ENCODE assay signal across 1 cellular context in the genomic region with DNA sequence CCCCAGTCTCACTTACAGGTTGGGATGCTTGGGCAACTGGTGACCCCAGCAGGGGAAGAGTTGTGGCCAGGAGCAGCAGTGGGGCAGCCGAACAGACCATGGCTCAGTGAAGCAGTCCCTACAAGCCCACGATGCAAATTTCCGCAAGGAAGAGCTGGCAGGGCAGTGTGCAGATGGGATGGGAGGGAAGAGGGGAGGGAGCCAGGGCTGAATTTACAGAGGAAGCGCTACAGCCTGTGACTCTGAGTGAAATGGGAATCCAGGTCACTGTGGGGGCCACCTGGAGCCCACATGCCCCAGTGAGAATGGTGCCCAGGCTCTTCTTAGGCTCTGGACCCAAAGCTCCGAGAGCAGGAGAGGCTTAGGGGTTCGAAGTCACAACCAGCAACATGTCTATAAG.
TF ChIP-seq lines count a peak whose summit lies in the region.

No MANE protein-coding gene starts in this region.

TF ChIP-seq in H1, 55 proteins besides CTCF, POLR2A, EP300 and RAD21 (continued from another document):
- TF ChIP-seq SUZ12 (IDR thresholded peaks at IDR 0.05; ENCODE audit: low read length) (no peak), JUND (IDR thresholded peaks at IDR 0.05; ENCODE audit: low read length) (no peak), CTBP2 (IDR thresholded peaks at IDR 0.05; ENCODE audit: borderline replicate concordance, insufficient read depth, insufficient read length, low read length) (no peak), CEBPB (IDR thresholded peaks at IDR 0.05; ENCODE audit: low read depth, low read length) (no peak), CHD1 (IDR thresholded peaks at IDR 0.05; ENCODE audit: low read depth, low read length) (no peak), PHF8 (conservative IDR thresholded peaks at IDR 0.05; ENCODE audit: low read depth, low read length) (no peak), JUN (IDR thresholded peaks at IDR 0.05; ENCODE audit: low read depth, low read length) (no peak), SP2 (IDR thresholded peaks at IDR 0.05; ENCODE audit: low read length) (no peak), RBBP5 (IDR thresholded peaks at IDR 0.05; ENCODE audit: borderline replicate concordance, low read depth, low read length) (no peak), CHD2 (IDR thresholded peaks at IDR 0.05; ENCODE audit: low read length) (no peak), EZH2 (IDR thresholded peaks at IDR 0.05; ENCODE audit: low read depth, low read length, severe bottlenecking) (no peak), SP4 (IDR thresholded peaks at IDR 0.05; ENCODE audit: low read length) (no peak), POU5F1 (IDR thresholded peaks at IDR 0.05; ENCODE audit: low read depth, low read length) (no peak), TAF1 (IDR thresholded peaks at IDR 0.05; ENCODE audit: low read depth, low read length) (no peak), KDM4A (IDR thresholded peaks at IDR 0.05; ENCODE audit: low read depth, low read length, severe bottlenecking) (no peak)
- TF ChIP-seq, protein P1, sequence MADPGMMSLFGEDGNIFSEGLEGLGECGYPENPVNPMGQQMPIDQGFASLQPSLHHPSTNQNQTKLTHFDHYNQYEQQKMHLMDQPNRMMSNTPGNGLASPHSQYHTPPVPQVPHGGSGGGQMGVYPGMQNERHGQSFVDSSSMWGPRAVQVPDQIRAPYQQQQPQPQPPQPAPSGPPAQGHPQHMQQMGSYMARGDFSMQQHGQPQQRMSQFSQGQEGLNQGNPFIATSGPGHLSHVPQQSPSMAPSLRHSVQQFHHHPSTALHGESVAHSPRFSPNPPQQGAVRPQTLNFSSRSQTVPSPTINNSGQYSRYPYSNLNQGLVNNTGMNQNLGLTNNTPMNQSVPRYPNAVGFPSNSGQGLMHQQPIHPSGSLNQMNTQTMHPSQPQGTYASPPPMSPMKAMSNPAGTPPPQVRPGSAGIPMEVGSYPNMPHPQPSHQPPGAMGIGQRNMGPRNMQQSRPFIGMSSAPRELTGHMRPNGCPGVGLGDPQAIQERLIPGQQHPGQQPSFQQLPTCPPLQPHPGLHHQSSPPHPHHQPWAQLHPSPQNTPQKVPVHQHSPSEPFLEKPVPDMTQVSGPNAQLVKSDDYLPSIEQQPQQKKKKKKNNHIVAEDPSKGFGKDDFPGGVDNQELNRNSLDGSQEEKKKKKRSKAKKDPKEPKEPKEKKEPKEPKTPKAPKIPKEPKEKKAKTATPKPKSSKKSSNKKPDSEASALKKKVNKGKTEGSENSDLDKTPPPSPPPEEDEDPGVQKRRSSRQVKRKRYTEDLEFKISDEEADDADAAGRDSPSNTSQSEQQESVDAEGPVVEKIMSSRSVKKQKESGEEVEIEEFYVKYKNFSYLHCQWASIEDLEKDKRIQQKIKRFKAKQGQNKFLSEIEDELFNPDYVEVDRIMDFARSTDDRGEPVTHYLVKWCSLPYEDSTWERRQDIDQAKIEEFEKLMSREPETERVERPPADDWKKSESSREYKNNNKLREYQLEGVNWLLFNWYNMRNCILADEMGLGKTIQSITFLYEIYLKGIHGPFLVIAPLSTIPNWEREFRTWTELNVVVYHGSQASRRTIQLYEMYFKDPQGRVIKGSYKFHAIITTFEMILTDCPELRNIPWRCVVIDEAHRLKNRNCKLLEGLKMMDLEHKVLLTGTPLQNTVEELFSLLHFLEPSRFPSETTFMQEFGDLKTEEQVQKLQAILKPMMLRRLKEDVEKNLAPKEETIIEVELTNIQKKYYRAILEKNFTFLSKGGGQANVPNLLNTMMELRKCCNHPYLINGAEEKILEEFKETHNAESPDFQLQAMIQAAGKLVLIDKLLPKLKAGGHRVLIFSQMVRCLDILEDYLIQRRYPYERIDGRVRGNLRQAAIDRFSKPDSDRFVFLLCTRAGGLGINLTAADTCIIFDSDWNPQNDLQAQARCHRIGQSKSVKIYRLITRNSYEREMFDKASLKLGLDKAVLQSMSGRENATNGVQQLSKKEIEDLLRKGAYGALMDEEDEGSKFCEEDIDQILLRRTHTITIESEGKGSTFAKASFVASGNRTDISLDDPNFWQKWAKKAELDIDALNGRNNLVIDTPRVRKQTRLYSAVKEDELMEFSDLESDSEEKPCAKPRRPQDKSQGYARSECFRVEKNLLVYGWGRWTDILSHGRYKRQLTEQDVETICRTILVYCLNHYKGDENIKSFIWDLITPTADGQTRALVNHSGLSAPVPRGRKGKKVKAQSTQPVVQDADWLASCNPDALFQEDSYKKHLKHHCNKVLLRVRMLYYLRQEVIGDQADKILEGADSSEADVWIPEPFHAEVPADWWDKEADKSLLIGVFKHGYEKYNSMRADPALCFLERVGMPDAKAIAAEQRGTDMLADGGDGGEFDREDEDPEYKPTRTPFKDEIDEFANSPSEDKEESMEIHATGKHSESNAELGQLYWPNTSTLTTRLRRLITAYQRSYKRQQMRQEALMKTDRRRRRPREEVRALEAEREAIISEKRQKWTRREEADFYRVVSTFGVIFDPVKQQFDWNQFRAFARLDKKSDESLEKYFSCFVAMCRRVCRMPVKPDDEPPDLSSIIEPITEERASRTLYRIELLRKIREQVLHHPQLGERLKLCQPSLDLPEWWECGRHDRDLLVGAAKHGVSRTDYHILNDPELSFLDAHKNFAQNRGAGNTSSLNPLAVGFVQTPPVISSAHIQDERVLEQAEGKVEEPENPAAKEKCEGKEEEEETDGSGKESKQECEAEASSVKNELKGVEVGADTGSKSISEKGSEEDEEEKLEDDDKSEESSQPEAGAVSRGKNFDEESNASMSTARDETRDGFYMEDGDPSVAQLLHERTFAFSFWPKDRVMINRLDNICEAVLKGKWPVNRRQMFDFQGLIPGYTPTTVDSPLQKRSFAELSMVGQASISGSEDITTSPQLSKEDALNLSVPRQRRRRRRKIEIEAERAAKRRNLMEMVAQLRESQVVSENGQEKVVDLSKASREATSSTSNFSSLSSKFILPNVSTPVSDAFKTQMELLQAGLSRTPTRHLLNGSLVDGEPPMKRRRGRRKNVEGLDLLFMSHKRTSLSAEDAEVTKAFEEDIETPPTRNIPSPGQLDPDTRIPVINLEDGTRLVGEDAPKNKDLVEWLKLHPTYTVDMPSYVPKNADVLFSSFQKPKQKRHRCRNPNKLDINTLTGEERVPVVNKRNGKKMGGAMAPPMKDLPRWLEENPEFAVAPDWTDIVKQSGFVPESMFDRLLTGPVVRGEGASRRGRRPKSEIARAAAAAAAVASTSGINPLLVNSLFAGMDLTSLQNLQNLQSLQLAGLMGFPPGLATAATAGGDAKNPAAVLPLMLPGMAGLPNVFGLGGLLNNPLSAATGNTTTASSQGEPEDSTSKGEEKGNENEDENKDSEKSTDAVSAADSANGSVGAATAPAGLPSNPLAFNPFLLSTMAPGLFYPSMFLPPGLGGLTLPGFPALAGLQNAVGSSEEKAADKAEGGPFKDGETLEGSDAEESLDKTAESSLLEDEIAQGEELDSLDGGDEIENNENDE (IDR thresholded peaks at IDR 0.05; ENCODE audit: insufficient replicate concordance, low read length) = no peak
